Comparison of ENCODE assay signal across 12 cellular contexts in the genomic region with DNA sequence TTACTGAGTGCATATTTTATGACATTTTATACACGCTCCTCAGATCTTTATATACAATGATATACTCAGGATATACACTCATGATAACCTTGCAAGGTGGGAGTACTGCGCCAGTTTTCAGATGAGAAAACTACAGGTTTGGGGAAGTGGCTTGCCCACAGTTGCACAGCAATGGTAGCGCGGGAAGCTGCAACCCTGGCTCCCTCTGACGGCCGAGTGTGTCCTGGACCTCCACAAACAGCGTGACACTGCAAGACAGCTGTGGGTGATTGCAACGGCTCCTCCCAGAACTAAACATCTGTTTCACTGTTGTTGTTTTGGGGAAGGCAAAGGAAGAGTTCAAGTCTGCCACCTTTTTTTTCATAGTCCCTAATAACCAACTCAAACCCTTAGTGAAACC. TPM values are rescaled to one million over a fixed set of nuclear protein-coding genes. Genes with fewer than 3 reads are reported as not detected.
DNase-seq lines count a peak whose midpoint lies in the region; ATAC-seq and TF ChIP-seq lines count a peak whose summit lies in the region.
"Had no signal": no experiment of that assay in that cellular context is flagged by ENCODE, and none has a peak within 500 bp of the region (broad histone marks: within the 10 kb centered on the region; RNA-seq: fewer than 3 reads in every experiment).

No MANE protein-coding gene starts in this region.

- H3K4me1 Mint-ChIP-seq in chondrocyte (ENCODE audit: low read depth): peaks cover 56% of the 10 kb centered on the region

- H3K27ac ChIP-seq in GM23248 (peak overlapping the region; percentile 95), lung (ENCODE audit: low read depth in 1 of 2, low read length in 1 of 2) (no peak overlapping the region)

- H3K9ac ChIP-seq in GM23248: peak overlapping the region; percentile 42; the same call in 1 of the 2 replicates

- ATAC-seq in lung (ENCODE audit: insufficient read depth, low FRiP score) (peak; percentile 62), HG03108 (IDR thresholded peaks at IDR 0.05; ENCODE audit: unreplicated experiment) (no peak)
- ATAC-seq: GM23338 had no signal

- no peak overlapping the region for H3K4me3 Mint-ChIP-seq in chondrocyte (ENCODE audit: unreplicated experiment)
- H3K4me3 Mint-ChIP-seq: GM23338, nephron had no signal

- peak overlapping the region; percentile 15 for H3K4me2 ChIP-seq in GM23248 (ENCODE audit: unreplicated experiment)
- H3K4me2 ChIP-seq: GM23338 had no signal

- H2AFZ ChIP-seq in GM23248: no peak overlapping the region
- H2AFZ ChIP-seq: GM23338 had no signal

- H4K20me1 ChIP-seq in GM23248 (ENCODE audit: insufficient read depth): no peaks in the 10 kb centered on the region

- CTCF ChIA-PET in AG04449 (lab: Yijun Ruan, JAX): interaction anchor here (1.7 kb wide), 1 partner anchor 9 kb away, joined by 7 read pairs; no protein-coding TSS in a partner anchor

- H3K9me2 ChIP-seq in GM23248 (ENCODE audit: insufficient read depth): no peaks in the 10 kb centered on the region

- H3K4me3 ChIP-seq in AG04449 (ENCODE audit: low read depth, low read length): no peak overlapping the region
- no peak overlapping the region for H3K4me3 ChIP-seq in GM23248
- H3K4me3 ChIP-seq in lung: no peak overlapping the region
- no peak overlapping the region for H3K4me3 ChIP-seq in MG63
- H3K4me3 ChIP-seq: GM23338 had no signal

- no peak for DNase-seq in AG04449 (ENCODE audit: low read depth, low spot score)
- DNase-seq in GM23248: peak; percentile 79
- DNase-seq in chondrocyte (ENCODE audit: low spot score): no peak
- DNase-seq in lung (ENCODE audit: low spot score): peak; percentile 64
- DNase-seq in NCI-H1930 (lab: John Stamatoyannopoulos, UW): no peak
- no peak for DNase-seq in A172 (ENCODE audit: low spot score)
- no peak for DNase-seq in MG63
- DNase-seq: NCI-H2081 treated with DMSO at 0.1 percent for 48 hours; stimulated activated CD4-positive, alpha-beta T cell treated with anti-CD3 and anti-CD28 coated beads, Interleukin-2, amount 100 ng/mL, for 48 hours had no signal

- H3F3A ChIP-seq in GM23248 (ENCODE audit: insufficient read depth): peaks cover 28% of the 10 kb centered on the region

- H3K9me3 ChIP-seq in GM23248 (ENCODE audit: low read depth) (no peaks in the 10 kb centered on the region), lung (ENCODE audit: control insufficient read depth in 2 of 2, insufficient read depth in 1 of 2, low read length in 1 of 2) (no peaks in the 10 kb centered on the region), MG63 (no peaks in the 10 kb centered on the region)

- H3K79me2 ChIP-seq in GM23248 (ENCODE audit: insufficient read depth): peaks cover 95% of the 10 kb centered on the region

- H3K36me3 ChIP-seq in GM23248 (ENCODE audit: low read depth) (no peaks in the 10 kb centered on the region), lung (ENCODE audit: control insufficient read depth in 2 of 2, insufficient read depth in 2 of 2, low read length in 2 of 2) (no peaks in the 10 kb centered on the region), MG63 (peaks cover 5% of the 10 kb centered on the region; the same call in 1 of the 2 replicates)

- 23 to 25% methylated on average over 8 of the region's 8 CpGs for WGBS in GM23248 (ENCODE audit: low coverage in 1 of 2, low lambda C conversion rate in 2 of 2, missing lambda C conversion rate in 2 of 2), 2 experiments
- 36 to 58% methylated on average over 8 of the region's 8 CpGs for WGBS in lung, 2 donors

- peaks cover 7% of the 10 kb centered on the region for H3K36me3 Mint-ChIP-seq in chondrocyte (ENCODE audit: low read depth)

- TF ChIP-seq CTCF in AG04449 (IDR thresholded peaks at IDR 0.05; ENCODE audit: insufficient read depth, low read length, missing control alignments) (peak; percentile 8), chondrocyte (IDR thresholded peaks at IDR 0.05) (peak; percentile 6), lung (IDR thresholded peaks at IDR 0.05; ENCODE audit: control extremely low read depth, extremely low read depth) (peak; percentile 2)

- H3K27me3 Mint-ChIP-seq in chondrocyte (ENCODE audit: low read depth): no peaks in the 10 kb centered on the region

- POLR2A ChIA-PET in AG04449 (lab: Yijun Ruan, JAX): no interaction called here

- no peak overlapping the region for H3K27ac Mint-ChIP-seq in chondrocyte (ENCODE audit: unreplicated experiment)
- H3K27ac Mint-ChIP-seq: GM23338, nephron had no signal

- no peaks in the 10 kb centered on the region for H3K9me3 Mint-ChIP-seq in chondrocyte (ENCODE audit: low read depth)

- in situ Hi-C loops in GM23248 (cut with MboI): no loop called here

- no peaks in the 10 kb centered on the region for H3K27me3 ChIP-seq in GM23248 (replicated peaks; ENCODE audit: insufficient read depth)
- no peaks in the 10 kb centered on the region for H3K27me3 ChIP-seq in lung (ENCODE audit: control insufficient read depth, insufficient read depth)
- H3K27me3 ChIP-seq in MG63: no peaks in the 10 kb centered on the region

- peaks cover 40% of the 10 kb centered on the region for H3K4me1 ChIP-seq in GM23248 (ENCODE audit: insufficient read depth)
- peaks cover 4 to 16% of the 10 kb centered on the region in 2 donors for H3K4me1 ChIP-seq in lung (ENCODE audit: control insufficient read depth in 2 of 2, insufficient read depth in 2 of 2, low read length in 2 of 2)

RNA-seq across cellular contexts. Expression of gene PACSIN2, which starts 47.0 kb away (rescaled TPM):
- 35.5 and 43.7 TPM in 2 replicates for total RNA-seq in GM23248 (2014; rRNA removed; shearing (Covaris generic))
- polyA plus RNA-seq in GM23248 (2016; fragmentation: Nextera tagmentation; extraction: Ambion mirVana): 36.0 and 36.5 TPM in 2 replicates
- 58.9 to 93.4 TPM (median 82.1 TPM) in 3 replicates for total RNA-seq in chondrocyte
- total RNA-seq in lung: 100 to 1,000 TPM in 1 of 2 donors, 10 to 100 TPM in 1; 75.6 to 149 TPM
- 10 to 100 TPM; 40.3 to 92.5 TPM for polyA plus RNA-seq in lung
- 31.4 and 35.9 TPM in 2 replicates for total RNA-seq in A172 (2014; rRNA removed; shearing (Covaris generic))
- total RNA-seq in MG63 (2014; rRNA removed; shearing (Covaris generic); ENCODE audit: low replicate concordance): 45.4 and 46.2 TPM in 2 replicates

Comparison
In these comparisons a context has a peak if more than half of its experiments do, and no peak if none do; other contexts are left out.
1. DNase-seq: peak in GM23248 (single experiment) and lung (single experiment); none in AG04449 (single experiment), chondrocyte (single experiment), NCI-H1930 (0 of 2), A172 (single experiment) and MG63 (single experiment).
2. Peak in every context shown above with its lines, with median percentiles within 50 percentile points of each other: CTCF ChIP-seq.